10 cellular contexts compared by ENCODE assay signal in genomic region chr1:162541619-162542141, GRCh38. TPM values are rescaled to one million over a fixed set of nuclear protein-coding genes. Genes with fewer than 3 reads are reported as not detected.
DNase-seq lines count a peak whose midpoint lies in the region; ATAC-seq and TF ChIP-seq lines count a peak whose summit lies in the region.
"Had no signal": no experiment of that assay in that cellular context is flagged by ENCODE, and none has a peak within 500 bp of the region (broad histone marks: within the 10 kb centered on the region; RNA-seq: fewer than 3 reads in every experiment).

No MANE protein-coding gene starts in this region.

- H3K9me3 Mint-ChIP-seq in progenitor cell of endocrine pancreas (ENCODE audit: low read depth), result peaks cover 13% of the 10 kb centered on the region

- no peak overlapping the region for H3K4me3 Mint-ChIP-seq in progenitor cell of endocrine pancreas (ENCODE audit: low read depth)
- H3K4me3 Mint-ChIP-seq: activated CD8-positive, alpha-beta memory T cell treated with anti-CD3 and anti-CD28 coated beads, Interleukin-2, amount 10 ng/mL, durations not matched to agents 7 days and 5 days had no signal

- TF ChIP-seq POLR2A in esophagus muscularis mucosa (IDR thresholded peaks at IDR 0.05; ENCODE audit: low read depth), result no peak

- H3K4me1 Mint-ChIP-seq in progenitor cell of endocrine pancreas (ENCODE audit: low read depth), result no peaks in the 10 kb centered on the region

- H3K4me3 ChIP-seq in Panc1 (ENCODE audit: low read depth in 2 of 2, low read length in 2 of 2) (no peak overlapping the region), esophagus muscularis mucosa (no peak overlapping the region)

- H3K27ac ChIP-seq in Panc1 (ENCODE audit: low read length) (peak overlapping the region; percentile 50; the same call in 1 of the 2 replicates), esophagus muscularis mucosa (replicated peaks in 1 of 4) (peak overlapping the region; percentile 66 to 81 (median 74))

- BruUV-seq in Panc1 (replicated peaks; lab: Mats Ljungman, UMichigan), result no TSS peak

- intact Hi-C loops in Panc1 (cut with micrococcal nuclease; ENCODE audit: unreplicated experiment) (no loop called here), esophagus muscularis mucosa (cut with DNase I) (no loop called here)

- DNase-seq in A172 (ENCODE audit: low spot score), result peak; percentile 99
- peak; percentile 73 for DNase-seq in Panc1 (ENCODE audit: low read depth, low spot score)
- DNase-seq in esophagus muscularis mucosa (ENCODE audit: extremely low spot score), result no peak
- peak; percentile 63 for DNase-seq in myocyte (ENCODE audit: low read depth)
- no peak for DNase-seq in progenitor cell of endocrine pancreas (ENCODE audit: low spot score, unreplicated experiment)
- no peak for DNase-seq in inferior parietal cortex (ENCODE audit: extremely low spot score)
- DNase-seq: activated CD8-positive, alpha-beta memory T cell treated with anti-CD3 and anti-CD28 coated beads, Interleukin-2, amount 10 ng/mL, durations not matched to agents 7 days and 5 days; KBM-7 had no signal

- in situ Hi-C loops in Panc1 (cut with HindIII; ENCODE audit: low pct_unique_long_range_greater_than_20kb, low sequenced_read_pairs), result no loop called here

- TF ChIP-seq CTCF in Panc1 (IDR thresholded peaks at IDR 0.05) (no peak), esophagus muscularis mucosa (IDR thresholded peaks at IDR 0.05) (peak in 1 of 3 experiments; percentile 6), progenitor cell of endocrine pancreas (IDR thresholded peaks at IDR 0.05; ENCODE audit: unreplicated experiment) (no peak)

- peak; percentile 10 for TF ChIP-seq EP300 in esophagus muscularis mucosa (IDR thresholded peaks at IDR 0.05)

- ATAC-seq in Panc1, result peak; percentile 79
- ATAC-seq in HG03460 (IDR thresholded peaks at IDR 0.05; ENCODE audit: unreplicated experiment), result no peak
- ATAC-seq in HG02759 (IDR thresholded peaks at IDR 0.05; ENCODE audit: unreplicated experiment), result no peak
- ATAC-seq: activated CD8-positive, alpha-beta memory T cell treated with anti-CD3 and anti-CD28 coated beads, Interleukin-2, amount 10 ng/mL, durations not matched to agents 7 days and 5 days had no signal

- POLR2A ChIA-PET in Panc1 (lab: Charles Lee), result no interaction called here

- H3K9me3 ChIP-seq in Panc1 (ENCODE audit: control insufficient read depth, insufficient read depth, low read depth, low read length) (0 out of 2 replicates have a peak, but pooled peaks cover 6% of the 10 kb centered on the region), esophagus muscularis mucosa (peaks cover 0 to 6% (median 0%) of the 10 kb centered on the region in 4 donors)

- WGBS in esophagus muscularis mucosa, result 40% methylated on average over 5 of the region's 5 CpGs

- H3K27me3 ChIP-seq in Panc1 (ENCODE audit: control insufficient read depth, insufficient read depth, low read length) (no peaks in the 10 kb centered on the region), esophagus muscularis mucosa (no peaks in the 10 kb centered on the region)

- H3K27me3 Mint-ChIP-seq in progenitor cell of endocrine pancreas, result no peaks in the 10 kb centered on the region
- H3K27me3 Mint-ChIP-seq: activated CD8-positive, alpha-beta memory T cell treated with anti-CD3 and anti-CD28 coated beads, Interleukin-2, amount 10 ng/mL, durations not matched to agents 7 days and 5 days had no signal

- H3K4me1 ChIP-seq in Panc1 (ENCODE audit: control insufficient read depth, insufficient read depth, low read length) (peaks cover 7% of the 10 kb centered on the region), esophagus muscularis mucosa (peaks cover 10 to 16% (median 14%) of the 10 kb centered on the region in 4 donors)

- H3K36me3 Mint-ChIP-seq in progenitor cell of endocrine pancreas (ENCODE audit: insufficient read depth), result peaks cover 4% of the 10 kb centered on the region

- H3K27ac Mint-ChIP-seq in progenitor cell of endocrine pancreas, result no peak overlapping the region
- H3K27ac Mint-ChIP-seq: activated CD8-positive, alpha-beta memory T cell treated with anti-CD3 and anti-CD28 coated beads, Interleukin-2, amount 10 ng/mL, durations not matched to agents 7 days and 5 days had no signal

- CTCF ChIA-PET in Panc1 (lab: Charles Lee), result no interaction called here

- no peaks in the 10 kb centered on the region for H3K36me3 ChIP-seq in Panc1 (ENCODE audit: control insufficient read depth, insufficient read depth, low read length)
- H3K36me3 ChIP-seq in esophagus muscularis mucosa, result no peaks in the 10 kb centered on the region

RNA-seq across cellular contexts. Expression of gene UAP1, which starts 19.8 kb away (rescaled TPM):
- total RNA-seq in A172 (2014; rRNA removed; shearing (Covaris generic)), result 247 and 258 TPM in 2 replicates
- 97.7 TPM for total RNA-seq in Panc1 (2021; ENCODE audit: unreplicated experiment)
- polyA plus RNA-seq in Panc1 (2012; ENCODE audit: insufficient read length), result 60.1 TPM
- 100 to 1,000 TPM in 1 of 4 donors, 10 to 100 TPM in 3; 51.5 to 246 (median 61.8) TPM for total RNA-seq in esophagus muscularis mucosa
- 32.3 and 47.2 TPM in 2 replicates for total RNA-seq in myocyte
- 57.8 TPM for polyA plus RNA-seq in myocyte (2012)
- 29.1 and 30.8 TPM in 2 replicates for total RNA-seq in progenitor cell of endocrine pancreas

RNA-seq across cellular contexts. Expression of gene UHMK1, which starts 44.1 kb away (rescaled TPM):
- total RNA-seq in A172 (2014; rRNA removed; shearing (Covaris generic)), result 165 and 191 TPM in 2 replicates
- 76.0 TPM for total RNA-seq in Panc1 (2021; ENCODE audit: unreplicated experiment)
- polyA plus RNA-seq in Panc1 (2012; ENCODE audit: insufficient read length), result 19.0 TPM
- 10 to 100 TPM; 25.3 to 34.4 (median 30.6) TPM for total RNA-seq in esophagus muscularis mucosa
- 65.9 and 105 TPM in 2 replicates for total RNA-seq in myocyte
- 21.2 TPM for polyA plus RNA-seq in myocyte (2012)
- 21.5 and 22.9 TPM in 2 replicates for total RNA-seq in progenitor cell of endocrine pancreas

Comparison
In these comparisons a context has a peak if more than half of its experiments do, and no peak if none do; other contexts are left out.
1. DNase-seq: peak in A172 (single experiment), Panc1 (single experiment) and myocyte (single experiment); none in esophagus muscularis mucosa (single experiment), progenitor cell of endocrine pancreas (single experiment) and inferior parietal cortex (single experiment).